Comparison of ENCODE assay signal across 1 cellular context in genomic region chr10:93254180-93254847, GRCh38.
TF ChIP-seq lines count a peak whose summit lies in the region.

No MANE protein-coding gene starts in this region.

TF ChIP-seq in HepG2, 621 proteins besides CTCF, POLR2A, EP300 and RAD21 (continued from another document and continues in another):
- TF ChIP-seq GZF1 (CRISPR knock-in tag; IDR thresholded peaks at IDR 0.05) = no peak
- TF ChIP-seq ATF1 (CRISPR knock-in tag; IDR thresholded peaks at IDR 0.05) = no peak
- TF ChIP-seq, protein P1, sequence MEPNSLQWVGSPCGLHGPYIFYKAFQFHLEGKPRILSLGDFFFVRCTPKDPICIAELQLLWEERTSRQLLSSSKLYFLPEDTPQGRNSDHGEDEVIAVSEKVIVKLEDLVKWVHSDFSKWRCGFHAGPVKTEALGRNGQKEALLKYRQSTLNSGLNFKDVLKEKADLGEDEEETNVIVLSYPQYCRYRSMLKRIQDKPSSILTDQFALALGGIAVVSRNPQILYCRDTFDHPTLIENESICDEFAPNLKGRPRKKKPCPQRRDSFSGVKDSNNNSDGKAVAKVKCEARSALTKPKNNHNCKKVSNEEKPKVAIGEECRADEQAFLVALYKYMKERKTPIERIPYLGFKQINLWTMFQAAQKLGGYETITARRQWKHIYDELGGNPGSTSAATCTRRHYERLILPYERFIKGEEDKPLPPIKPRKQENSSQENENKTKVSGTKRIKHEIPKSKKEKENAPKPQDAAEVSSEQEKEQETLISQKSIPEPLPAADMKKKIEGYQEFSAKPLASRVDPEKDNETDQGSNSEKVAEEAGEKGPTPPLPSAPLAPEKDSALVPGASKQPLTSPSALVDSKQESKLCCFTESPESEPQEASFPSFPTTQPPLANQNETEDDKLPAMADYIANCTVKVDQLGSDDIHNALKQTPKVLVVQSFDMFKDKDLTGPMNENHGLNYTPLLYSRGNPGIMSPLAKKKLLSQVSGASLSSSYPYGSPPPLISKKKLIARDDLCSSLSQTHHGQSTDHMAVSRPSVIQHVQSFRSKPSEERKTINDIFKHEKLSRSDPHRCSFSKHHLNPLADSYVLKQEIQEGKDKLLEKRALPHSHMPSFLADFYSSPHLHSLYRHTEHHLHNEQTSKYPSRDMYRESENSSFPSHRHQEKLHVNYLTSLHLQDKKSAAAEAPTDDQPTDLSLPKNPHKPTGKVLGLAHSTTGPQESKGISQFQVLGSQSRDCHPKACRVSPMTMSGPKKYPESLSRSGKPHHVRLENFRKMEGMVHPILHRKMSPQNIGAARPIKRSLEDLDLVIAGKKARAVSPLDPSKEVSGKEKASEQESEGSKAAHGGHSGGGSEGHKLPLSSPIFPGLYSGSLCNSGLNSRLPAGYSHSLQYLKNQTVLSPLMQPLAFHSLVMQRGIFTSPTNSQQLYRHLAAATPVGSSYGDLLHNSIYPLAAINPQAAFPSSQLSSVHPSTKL (CRISPR knock-in tag; IDR thresholded peaks at IDR 0.05) = peak; percentile 84
- no peak for TF ChIP-seq ZNF10 (CRISPR knock-in tag; IDR thresholded peaks at IDR 0.05; ENCODE audit: borderline replicate concordance, low read depth)
- peak; percentile 62 for TF ChIP-seq MEF2D (CRISPR knock-in tag; IDR thresholded peaks at IDR 0.05)
- TF ChIP-seq, protein P2, sequence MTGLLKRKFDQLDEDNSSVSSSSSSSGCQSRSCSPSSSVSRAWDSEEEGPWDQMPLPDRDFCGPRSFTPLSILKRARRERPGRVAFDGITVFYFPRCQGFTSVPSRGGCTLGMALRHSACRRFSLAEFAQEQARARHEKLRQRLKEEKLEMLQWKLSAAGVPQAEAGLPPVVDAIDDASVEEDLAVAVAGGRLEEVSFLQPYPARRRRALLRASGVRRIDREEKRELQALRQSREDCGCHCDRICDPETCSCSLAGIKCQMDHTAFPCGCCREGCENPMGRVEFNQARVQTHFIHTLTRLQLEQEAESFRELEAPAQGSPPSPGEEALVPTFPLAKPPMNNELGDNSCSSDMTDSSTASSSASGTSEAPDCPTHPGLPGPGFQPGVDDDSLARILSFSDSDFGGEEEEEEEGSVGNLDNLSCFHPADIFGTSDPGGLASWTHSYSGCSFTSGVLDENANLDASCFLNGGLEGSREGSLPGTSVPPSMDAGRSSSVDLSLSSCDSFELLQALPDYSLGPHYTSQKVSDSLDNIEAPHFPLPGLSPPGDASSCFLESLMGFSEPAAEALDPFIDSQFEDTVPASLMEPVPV (CRISPR knock-in tag; IDR thresholded peaks at IDR 0.05) = no peak
- no peak; the same call in 1 of the 2 replicates for TF ChIP-seq PHF8 (CRISPR knock-in tag; IDR thresholded peaks at IDR 0.05)
- peak; percentile 53; the same call in 1 of the 2 replicates for TF ChIP-seq KAT8 (CRISPR knock-in tag; IDR thresholded peaks at IDR 0.05)
- TF ChIP-seq, protein P3, sequence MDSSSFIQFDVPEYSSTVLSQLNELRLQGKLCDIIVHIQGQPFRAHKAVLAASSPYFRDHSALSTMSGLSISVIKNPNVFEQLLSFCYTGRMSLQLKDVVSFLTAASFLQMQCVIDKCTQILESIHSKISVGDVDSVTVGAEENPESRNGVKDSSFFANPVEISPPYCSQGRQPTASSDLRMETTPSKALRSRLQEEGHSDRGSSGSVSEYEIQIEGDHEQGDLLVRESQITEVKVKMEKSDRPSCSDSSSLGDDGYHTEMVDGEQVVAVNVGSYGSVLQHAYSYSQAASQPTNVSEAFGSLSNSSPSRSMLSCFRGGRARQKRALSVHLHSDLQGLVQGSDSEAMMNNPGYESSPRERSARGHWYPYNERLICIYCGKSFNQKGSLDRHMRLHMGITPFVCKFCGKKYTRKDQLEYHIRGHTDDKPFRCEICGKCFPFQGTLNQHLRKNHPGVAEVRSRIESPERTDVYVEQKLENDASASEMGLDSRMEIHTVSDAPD (CRISPR knock-in tag; IDR thresholded peaks at IDR 0.05) = no peak
- TF ChIP-seq ZNF678 (CRISPR knock-in tag; IDR thresholded peaks at IDR 0.05) = no peak
- TF ChIP-seq SYNCRIP (IDR thresholded peaks at IDR 0.05; ENCODE audit: insufficient read depth, low read depth, low read length) = no peak
- no peak for TF ChIP-seq STAT5B (CRISPR knock-in tag; IDR thresholded peaks at IDR 0.05)
- TF ChIP-seq ZNF7 (CRISPR knock-in tag; IDR thresholded peaks at IDR 0.05) = no peak
- no peak for TF ChIP-seq NFATC3 (CRISPR knock-in tag; IDR thresholded peaks at IDR 0.05)
- peak; percentile 63; the same call in 1 of the 2 replicates for TF ChIP-seq ZNF710 (CRISPR knock-in tag; IDR thresholded peaks at IDR 0.05; ENCODE audit: borderline replicate concordance)
- TF ChIP-seq XBP1 (CRISPR knock-in tag; IDR thresholded peaks at IDR 0.05) = no peak
- TF ChIP-seq ZNF160 (CRISPR knock-in tag; IDR thresholded peaks at IDR 0.05) = no peak
- peak; percentile 83 for TF ChIP-seq POGZ (CRISPR knock-in tag; IDR thresholded peaks at IDR 0.05)
- no peak for TF ChIP-seq ZNF543 (CRISPR knock-in tag; IDR thresholded peaks at IDR 0.05)
- TF ChIP-seq RFXANK (CRISPR knock-in tag; IDR thresholded peaks at IDR 0.05) = no peak
- TF ChIP-seq IRF9 (CRISPR knock-in tag; IDR thresholded peaks at IDR 0.05; ENCODE audit: borderline replicate concordance) = 0 out of 2 replicates have a peak, but pooled peaks have one; percentile 33
- TF ChIP-seq, protein P4, sequence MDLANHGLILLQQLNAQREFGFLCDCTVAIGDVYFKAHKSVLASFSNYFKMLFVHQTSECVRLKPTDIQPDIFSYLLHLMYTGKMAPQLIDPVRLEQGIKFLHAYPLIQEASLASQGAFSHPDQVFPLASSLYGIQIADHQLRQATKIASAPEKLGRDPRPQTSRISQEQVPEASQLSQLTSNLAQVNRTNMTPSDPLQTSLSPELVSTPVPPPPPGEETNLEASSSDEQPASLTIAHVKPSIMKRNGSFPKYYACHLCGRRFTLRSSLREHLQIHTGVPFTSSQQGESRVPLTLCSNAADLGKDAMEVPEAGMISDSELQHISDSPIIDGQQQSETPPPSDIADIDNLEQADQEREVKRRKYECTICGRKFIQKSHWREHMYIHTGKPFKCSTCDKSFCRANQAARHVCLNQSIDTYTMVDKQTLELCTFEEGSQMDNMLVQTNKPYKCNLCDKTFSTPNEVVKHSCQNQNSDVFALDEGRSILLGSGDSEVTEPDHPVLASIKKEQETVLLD (CRISPR knock-in tag; IDR thresholded peaks at IDR 0.05; ENCODE audit: low read depth) = no peak
- TF ChIP-seq KLF13 (CRISPR knock-in tag; IDR thresholded peaks at IDR 0.05) = no peak
- 0 out of 2 replicates have a peak, but pooled peaks have one; percentile 17 for TF ChIP-seq RERE (CRISPR knock-in tag; IDR thresholded peaks at IDR 0.05; ENCODE audit: low read depth)
- peak; percentile 61; the same call in 1 of the 2 replicates for TF ChIP-seq SMAD3 (CRISPR knock-in tag; IDR thresholded peaks at IDR 0.05)
- no peak for TF ChIP-seq ZNF747 (CRISPR knock-in tag; IDR thresholded peaks at IDR 0.05; ENCODE audit: borderline replicate concordance)
- TF ChIP-seq ZNF468 (CRISPR knock-in tag; IDR thresholded peaks at IDR 0.05) = no peak
- TF ChIP-seq, protein P5, sequence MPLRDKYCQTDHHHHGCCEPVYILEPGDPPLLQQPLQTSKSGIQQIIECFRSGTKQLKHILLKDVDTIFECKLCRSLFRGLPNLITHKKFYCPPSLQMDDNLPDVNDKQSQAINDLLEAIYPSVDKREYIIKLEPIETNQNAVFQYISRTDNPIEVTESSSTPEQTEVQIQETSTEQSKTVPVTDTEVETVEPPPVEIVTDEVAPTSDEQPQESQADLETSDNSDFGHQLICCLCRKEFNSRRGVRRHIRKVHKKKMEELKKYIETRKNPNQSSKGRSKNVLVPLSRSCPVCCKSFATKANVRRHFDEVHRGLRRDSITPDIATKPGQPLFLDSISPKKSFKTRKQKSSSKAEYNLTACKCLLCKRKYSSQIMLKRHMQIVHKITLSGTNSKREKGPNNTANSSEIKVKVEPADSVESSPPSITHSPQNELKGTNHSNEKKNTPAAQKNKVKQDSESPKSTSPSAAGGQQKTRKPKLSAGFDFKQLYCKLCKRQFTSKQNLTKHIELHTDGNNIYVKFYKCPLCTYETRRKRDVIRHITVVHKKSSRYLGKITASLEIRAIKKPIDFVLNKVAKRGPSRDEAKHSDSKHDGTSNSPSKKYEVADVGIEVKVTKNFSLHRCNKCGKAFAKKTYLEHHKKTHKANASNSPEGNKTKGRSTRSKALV (CRISPR knock-in tag; IDR thresholded peaks at IDR 0.05) = no peak
- TF ChIP-seq, protein P6, sequence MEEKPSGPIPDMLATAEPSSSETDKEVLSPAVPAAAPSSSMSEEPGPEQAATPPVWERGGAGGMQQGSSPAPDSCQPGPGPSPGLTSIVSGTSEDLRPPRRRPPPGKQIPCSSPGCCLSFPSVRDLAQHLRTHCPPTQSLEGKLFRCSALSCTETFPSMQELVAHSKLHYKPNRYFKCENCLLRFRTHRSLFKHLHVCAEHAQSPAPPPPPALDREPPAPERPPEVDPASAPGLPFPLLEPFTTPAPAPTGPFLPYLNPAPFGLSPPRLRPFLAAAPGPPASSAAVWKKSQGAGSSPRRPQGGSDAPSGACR (CRISPR knock-in tag; IDR thresholded peaks at IDR 0.05) = no peak
- TF ChIP-seq ZNF589 (CRISPR knock-in tag; conservative IDR thresholded peaks at IDR 0.05) = no peak
- TF ChIP-seq ZFP82 (CRISPR knock-in tag; IDR thresholded peaks at IDR 0.05; ENCODE audit: borderline replicate concordance) = no peak
- no peak for TF ChIP-seq ZNF33B (CRISPR knock-in tag; IDR thresholded peaks at IDR 0.05)
- no peak for TF ChIP-seq TBP (CRISPR knock-in tag; IDR thresholded peaks at IDR 0.05)
- no peak for TF ChIP-seq DNMT3B (CRISPR knock-in tag; conservative IDR thresholded peaks at IDR 0.05)
- no peak for TF ChIP-seq LCORL (IDR thresholded peaks at IDR 0.05)
- TF ChIP-seq LCORL (CRISPR knock-in tag; IDR thresholded peaks at IDR 0.05) = peak; percentile 94
- TF ChIP-seq CCDC6 (CRISPR knock-in tag; IDR thresholded peaks at IDR 0.05) = no peak
- TF ChIP-seq ZNF335 (CRISPR knock-in tag; IDR thresholded peaks at IDR 0.05) = no peak
- no peak for TF ChIP-seq MTF1 (CRISPR knock-in tag; IDR thresholded peaks at IDR 0.05)
- no peak for TF ChIP-seq NCOA1 (CRISPR knock-in tag; IDR thresholded peaks at IDR 0.05)
- no peak for TF ChIP-seq TCF12 (IDR thresholded peaks at IDR 0.05)
- TF ChIP-seq TCF12 (CRISPR knock-in tag; IDR thresholded peaks at IDR 0.05) = no peak
- TF ChIP-seq ZNF557 (CRISPR knock-in tag; IDR thresholded peaks at IDR 0.05) = no peak
- no peak for TF ChIP-seq ONECUT2 (CRISPR knock-in tag; IDR thresholded peaks at IDR 0.05)
- peak; percentile 80; the same call in 1 of the 2 replicates for TF ChIP-seq ZNF501 (CRISPR knock-in tag; IDR thresholded peaks at IDR 0.05)
- no peak for TF ChIP-seq TRIM24 (CRISPR knock-in tag; IDR thresholded peaks at IDR 0.05)
